In genomic region chr11:61718046-61718531, GRCh38 we compare ENCODE assay signal across 9 cellular contexts. TPM values are rescaled to one million over a fixed set of nuclear protein-coding genes. Genes with fewer than 3 reads are reported as not detected.
DNase-seq lines count a peak whose midpoint lies in the region; ATAC-seq and TF ChIP-seq lines count a peak whose summit lies in the region.
"Had no signal": no experiment of that assay in that cellular context is flagged by ENCODE, and none has a peak within 500 bp of the region (broad histone marks: within the 10 kb centered on the region; RNA-seq: fewer than 3 reads in every experiment).

No MANE protein-coding gene starts in this region.

- peak; percentile 41 for DNase-seq in GM03348 (ENCODE audit: low spot score)
- no peak for DNase-seq in astrocyte of the spinal cord (ENCODE audit: low read depth, low spot score)
- no peak for DNase-seq in gastrocnemius medialis
- no peak for DNase-seq in HK-2 (ENCODE audit: unreplicated experiment)
- no peak for DNase-seq in SIG-M5 (lab: John Stamatoyannopoulos, UW)
- DNase-seq in HuH-7.5 (ENCODE audit: low spot score): no peak

- H3K27ac ChIP-seq in iPS-20b (ENCODE audit: low read length): no peak overlapping the region
- peak overlapping the region in 1 of 4 donors; percentile 8 for H3K27ac ChIP-seq in gastrocnemius medialis

- H3K36me3 ChIP-seq in iPS-20b (ENCODE audit: insufficient read depth, low read depth, low read length) (peaks cover 8% of the 10 kb centered on the region; the same call in 1 of the 2 replicates), gastrocnemius medialis (no peaks in the 10 kb centered on the region)

- H3K9me3 ChIP-seq in iPS-20b (ENCODE audit: insufficient read depth, low read depth, low read length): no peaks in the 10 kb centered on the region
- no peaks in the 10 kb centered on the region for H3K9me3 ChIP-seq in gastrocnemius medialis

- H3K9ac ChIP-seq in iPS-20b (ENCODE audit: low read depth, low read length): peak overlapping the region; percentile 89; the same call in 1 of the 2 replicates

- no peaks in the 10 kb centered on the region for H3K27me3 ChIP-seq in iPS-20b (ENCODE audit: insufficient read depth, low read length)
- H3K27me3 ChIP-seq in gastrocnemius medialis: no peaks in the 10 kb centered on the region

- H3K4me3 ChIP-seq in astrocyte of the spinal cord (ENCODE audit: low read depth, low read length) (peak overlapping the region; percentile 42), iPS-20b (ENCODE audit: low read length) (peak overlapping the region; percentile 77; the same call in 1 of the 2 replicates), gastrocnemius medialis (peak overlapping the region; percentile 16 to 29 (median 24))

- TF ChIP-seq CTCF in astrocyte of the spinal cord (IDR thresholded peaks at IDR 0.05; ENCODE audit: low read depth, low read length) (no peak), gastrocnemius medialis (IDR thresholded peaks at IDR 0.05 in 4 of 5, conservative IDR thresholded peaks at IDR 0.05 in 1 of 5) (no peak)

- H3K4me1 ChIP-seq in iPS-20b (ENCODE audit: insufficient read depth, low read length): peaks cover 33% of the 10 kb centered on the region
- H3K4me1 ChIP-seq in gastrocnemius medialis: peaks cover 5 to 10% of the 10 kb centered on the region in 2 donors

- in situ Hi-C loops in astrocyte of the spinal cord (cut with HindIII; ENCODE audit: low sequenced_read_pairs) (no loop called here), gastrocnemius medialis (cut with MboI; ENCODE audit: low sequenced_read_pairs in 4 of 4) (no loop called here)

- TF ChIP-seq POLR2A in gastrocnemius medialis (IDR thresholded peaks at IDR 0.05): no peak

- ATAC-seq in gastrocnemius medialis (no peak), GM18909 (IDR thresholded peaks at IDR 0.05; ENCODE audit: poor library complexity, unreplicated experiment) (no peak)
- ATAC-seq: HepG2 had no signal

- intact Hi-C loops in gastrocnemius medialis (cut with DNase I; ENCODE audit: low total_unique reads): no loop called here

RNA-seq across cellular contexts. Expression of gene MYRF, which starts 34.3 kb away (rescaled TPM):
- total RNA-seq in gastrocnemius medialis: under 1 TPM in 1 of 4 donors, not detected in 3; 0.07 TPM

RNA-seq across cellular contexts. Expression of gene DAGLA, which starts 37.9 kb away (rescaled TPM):
- total RNA-seq in gastrocnemius medialis: 1 to 10 TPM in 3 of 4 donors, under 1 TPM in 1; 0.58 to 5.5 (median 2.9) TPM

Comparison
In these comparisons a context has a peak if more than half of its experiments do, and no peak if none do; other contexts are left out.
1. H3K4me3 ChIP-seq: peak in every context shown above with its lines; median percentile 77 in iPS-20b; 42 in astrocyte of the spinal cord; 24 in gastrocnemius medialis.